In the genomic region with DNA sequence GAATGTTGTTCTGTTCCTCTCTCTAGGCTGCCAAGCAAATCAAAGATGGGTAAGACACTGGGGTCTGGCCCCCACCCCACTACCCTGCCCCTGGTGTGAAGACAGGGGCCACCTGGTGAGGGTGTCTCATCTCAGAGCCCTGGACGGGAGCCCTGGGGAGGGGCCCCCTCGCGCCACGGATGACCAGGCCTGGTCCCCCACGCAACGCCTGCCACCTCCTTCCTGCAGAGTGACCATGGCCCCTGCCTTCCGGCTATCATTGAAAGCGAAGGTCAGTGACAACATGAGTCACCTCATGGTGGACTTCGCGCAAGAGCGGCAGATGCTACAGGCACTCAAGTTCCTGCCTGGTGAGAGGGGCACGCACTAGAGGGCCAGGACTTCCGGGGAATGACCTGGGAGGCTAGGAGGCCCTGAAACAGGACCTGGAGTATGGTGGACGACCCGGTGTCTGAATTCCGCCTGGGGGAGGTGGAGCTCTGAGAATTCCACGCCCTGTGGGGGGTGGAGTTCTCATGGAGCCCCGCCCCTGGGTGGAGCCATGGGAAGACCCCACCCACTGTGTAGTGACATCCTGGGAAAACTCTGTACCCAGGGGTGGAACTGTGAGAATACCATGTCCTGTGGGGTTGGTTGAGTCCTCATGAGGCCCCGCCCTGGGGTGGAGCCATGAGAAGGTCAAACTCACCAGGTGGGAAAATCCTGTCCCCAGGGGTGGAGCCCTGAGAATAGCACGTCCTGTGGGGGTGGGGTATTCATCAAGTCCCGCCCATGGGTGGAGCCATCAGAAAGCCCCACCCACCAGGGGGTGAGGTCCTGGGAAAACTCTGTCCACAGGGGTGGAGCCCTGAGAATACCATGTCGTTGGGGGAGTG, we compare ENCODE assay signal across 1 cellular context.
TF ChIP-seq lines count a peak whose summit lies in the region.

No MANE protein-coding gene starts in this region.

TF ChIP-seq in HepG2, 621 proteins besides CTCF, POLR2A, EP300 and RAD21 (continued from another document and continues in another):
- TF ChIP-seq GLMP (CRISPR knock-in tag; IDR thresholded peaks at IDR 0.05; ENCODE audit: borderline replicate concordance) (no peak), JUND (CRISPR knock-in tag; IDR thresholded peaks at IDR 0.05) (peak; percentile 98), ZNF367 (CRISPR knock-in tag; IDR thresholded peaks at IDR 0.05; ENCODE audit: borderline replicate concordance) (no peak), ZBTB1 (CRISPR knock-in tag; IDR thresholded peaks at IDR 0.05; ENCODE audit: borderline replicate concordance) (0 out of 2 replicates have a peak, but pooled peaks have one; percentile 23), WIZ (CRISPR knock-in tag; IDR thresholded peaks at IDR 0.05) (peak; percentile 82; the same call in 1 of the 2 replicates), ZNF563 (CRISPR knock-in tag; IDR thresholded peaks at IDR 0.05) (peak; percentile 67; the same call in 1 of the 2 replicates), ZNF30 (CRISPR knock-in tag; IDR thresholded peaks at IDR 0.05) (no peak), TBX2 (CRISPR knock-in tag; IDR thresholded peaks at IDR 0.05; ENCODE audit: borderline replicate concordance) (peak; percentile 90), ZEB1 (IDR thresholded peaks at IDR 0.05; ENCODE audit: insufficient replicate concordance, low read depth) (peak; percentile 63), MAFG (CRISPR knock-in tag; IDR thresholded peaks at IDR 0.05) (no peak), NBN (conservative IDR thresholded peaks at IDR 0.05) (no peak), GABPB1 (CRISPR knock-in tag; IDR thresholded peaks at IDR 0.05) (peak; percentile 92), SOX5 (CRISPR knock-in tag; IDR thresholded peaks at IDR 0.05; ENCODE audit: borderline replicate concordance) (peak; percentile 82), POLR2AphosphoS2 (IDR thresholded peaks at IDR 0.05; ENCODE audit: low read depth, low read length) (no peak), ZFP41 (CRISPR knock-in tag; IDR thresholded peaks at IDR 0.05; ENCODE audit: borderline replicate concordance) (no peak), TBX3 (IDR thresholded peaks at IDR 0.05; ENCODE audit: borderline replicate concordance) (0 out of 2 replicates have a peak, but pooled peaks have one; percentile 17), FOSL2 (CRISPR knock-in tag; IDR thresholded peaks at IDR 0.05) (peak; percentile 99), ETS1 (CRISPR knock-in tag; IDR thresholded peaks at IDR 0.05) (peak; percentile 68; the same call in 1 of the 2 replicates), JUNB (CRISPR knock-in tag; IDR thresholded peaks at IDR 0.05; ENCODE audit: borderline replicate concordance) (no peak; the same call in 1 of the 2 replicates), NCOA2 (CRISPR knock-in tag; IDR thresholded peaks at IDR 0.05) (peak; percentile 76; the same call in 1 of the 2 replicates), ZNF276 (CRISPR knock-in tag; IDR thresholded peaks at IDR 0.05; ENCODE audit: low read depth) (0 out of 2 replicates have a peak, but pooled peaks have one; percentile 20), ZNF160 (CRISPR knock-in tag; IDR thresholded peaks at IDR 0.05) (peak; percentile 91), GATAD1 (CRISPR knock-in tag; IDR thresholded peaks at IDR 0.05) (peak; percentile 82), TOPORS (CRISPR knock-in tag; IDR thresholded peaks at IDR 0.05) (0 out of 2 replicates have a peak, but pooled peaks have one; percentile 29), ARID3A (IDR thresholded peaks at IDR 0.05; ENCODE audit: low read depth, low read length) (peak; percentile 17; the same call in 1 of the 2 replicates), ZMYM2 (CRISPR knock-in tag; IDR thresholded peaks at IDR 0.05) (peak; percentile 93), RBFOX2 (IDR thresholded peaks at IDR 0.05; ENCODE audit: low read depth, low read length) (peak; percentile 60), REXO4 (CRISPR knock-in tag; IDR thresholded peaks at IDR 0.05; ENCODE audit: borderline replicate concordance) (no peak), ZNF292 (CRISPR knock-in tag; IDR thresholded peaks at IDR 0.05; ENCODE audit: borderline replicate concordance, low read depth) (peak; percentile 69), MLXIP (CRISPR knock-in tag; IDR thresholded peaks at IDR 0.05; ENCODE audit: borderline replicate concordance) (peak; percentile 12; the same call in 1 of the 2 replicates), ZBTB10 (CRISPR knock-in tag; IDR thresholded peaks at IDR 0.05; ENCODE audit: borderline replicate concordance) (peak; percentile 32; the same call in 1 of the 2 replicates), EED (CRISPR knock-in tag; IDR thresholded peaks at IDR 0.05) (no peak), HNRNPK (IDR thresholded peaks at IDR 0.05; ENCODE audit: low read depth, low read length, poor library complexity, severe bottlenecking) (no peak), PHB2 (IDR thresholded peaks at IDR 0.05; ENCODE audit: partially characterized antibody) (no peak)
- TF ChIP-seq, protein P1, sequence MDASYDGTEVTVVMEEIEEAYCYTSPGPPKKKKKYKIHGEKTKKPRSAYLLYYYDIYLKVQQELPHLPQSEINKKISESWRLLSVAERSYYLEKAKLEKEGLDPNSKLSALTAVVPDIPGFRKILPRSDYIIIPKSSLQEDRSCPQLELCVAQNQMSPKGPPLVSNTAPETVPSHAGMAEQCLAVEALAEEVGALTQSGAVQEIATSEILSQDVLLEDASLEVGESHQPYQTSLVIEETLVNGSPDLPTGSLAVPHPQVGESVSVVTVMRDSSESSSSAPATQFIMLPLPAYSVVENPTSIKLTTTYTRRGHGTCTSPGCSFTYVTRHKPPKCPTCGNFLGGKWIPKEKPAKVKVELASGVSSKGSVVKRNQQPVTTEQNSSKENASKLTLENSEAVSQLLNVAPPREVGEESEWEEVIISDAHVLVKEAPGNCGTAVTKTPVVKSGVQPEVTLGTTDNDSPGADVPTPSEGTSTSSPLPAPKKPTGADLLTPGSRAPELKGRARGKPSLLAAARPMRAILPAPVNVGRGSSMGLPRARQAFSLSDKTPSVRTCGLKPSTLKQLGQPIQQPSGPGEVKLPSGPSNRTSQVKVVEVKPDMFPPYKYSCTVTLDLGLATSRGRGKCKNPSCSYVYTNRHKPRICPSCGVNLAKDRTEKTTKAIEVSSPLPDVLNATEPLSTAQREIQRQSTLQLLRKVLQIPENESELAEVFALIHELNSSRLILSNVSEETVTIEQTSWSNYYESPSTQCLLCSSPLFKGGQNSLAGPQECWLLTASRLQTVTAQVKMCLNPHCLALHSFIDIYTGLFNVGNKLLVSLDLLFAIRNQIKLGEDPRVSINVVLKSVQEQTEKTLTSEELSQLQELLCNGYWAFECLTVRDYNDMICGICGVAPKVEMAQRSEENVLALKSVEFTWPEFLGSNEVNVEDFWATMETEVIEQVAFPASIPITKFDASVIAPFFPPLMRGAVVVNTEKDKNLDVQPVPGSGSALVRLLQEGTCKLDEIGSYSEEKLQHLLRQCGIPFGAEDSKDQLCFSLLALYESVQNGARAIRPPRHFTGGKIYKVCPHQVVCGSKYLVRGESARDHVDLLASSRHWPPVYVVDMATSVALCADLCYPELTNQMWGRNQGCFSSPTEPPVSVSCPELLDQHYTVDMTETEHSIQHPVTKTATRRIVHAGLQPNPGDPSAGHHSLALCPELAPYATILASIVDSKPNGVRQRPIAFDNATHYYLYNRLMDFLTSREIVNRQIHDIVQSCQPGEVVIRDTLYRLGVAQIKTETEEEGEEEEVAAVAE (CRISPR knock-in tag; IDR thresholded peaks at IDR 0.05; ENCODE audit: borderline replicate concordance): peak; percentile 76
- TF ChIP-seq, protein P2, sequence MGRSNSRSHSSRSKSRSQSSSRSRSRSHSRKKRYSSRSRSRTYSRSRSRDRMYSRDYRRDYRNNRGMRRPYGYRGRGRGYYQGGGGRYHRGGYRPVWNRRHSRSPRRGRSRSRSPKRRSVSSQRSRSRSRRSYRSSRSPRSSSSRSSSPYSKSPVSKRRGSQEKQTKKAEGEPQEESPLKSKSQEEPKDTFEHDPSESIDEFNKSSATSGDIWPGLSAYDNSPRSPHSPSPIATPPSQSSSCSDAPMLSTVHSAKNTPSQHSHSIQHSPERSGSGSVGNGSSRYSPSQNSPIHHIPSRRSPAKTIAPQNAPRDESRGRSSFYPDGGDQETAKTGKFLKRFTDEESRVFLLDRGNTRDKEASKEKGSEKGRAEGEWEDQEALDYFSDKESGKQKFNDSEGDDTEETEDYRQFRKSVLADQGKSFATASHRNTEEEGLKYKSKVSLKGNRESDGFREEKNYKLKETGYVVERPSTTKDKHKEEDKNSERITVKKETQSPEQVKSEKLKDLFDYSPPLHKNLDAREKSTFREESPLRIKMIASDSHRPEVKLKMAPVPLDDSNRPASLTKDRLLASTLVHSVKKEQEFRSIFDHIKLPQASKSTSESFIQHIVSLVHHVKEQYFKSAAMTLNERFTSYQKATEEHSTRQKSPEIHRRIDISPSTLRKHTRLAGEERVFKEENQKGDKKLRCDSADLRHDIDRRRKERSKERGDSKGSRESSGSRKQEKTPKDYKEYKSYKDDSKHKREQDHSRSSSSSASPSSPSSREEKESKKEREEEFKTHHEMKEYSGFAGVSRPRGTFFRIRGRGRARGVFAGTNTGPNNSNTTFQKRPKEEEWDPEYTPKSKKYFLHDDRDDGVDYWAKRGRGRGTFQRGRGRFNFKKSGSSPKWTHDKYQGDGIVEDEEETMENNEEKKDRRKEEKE (IDR thresholded peaks at IDR 0.05): no peak
